ENCODE assay signal across 1 cellular context in genomic region chr12:4648499-4649357, GRCh38.
A peak's percentile ranks its signal among the peaks of the same experiment; 100 is the strongest.
TF ChIP-seq lines count a peak whose summit lies in the region.

AKAP3 (minus strand) TSS chr12:4649051; CDS start chr12:4638196, 10,855 bp downstream.
NDUFA9 (plus strand) TSS chr12:4649114; CDS start chr12:4649127, 13 bp downstream.

TF ChIP-seq in K562, 482 proteins besides CTCF, POLR2A, EP300 and RAD21 (continued from another document and continues in another):
- TF ChIP-seq, protein P1, sequence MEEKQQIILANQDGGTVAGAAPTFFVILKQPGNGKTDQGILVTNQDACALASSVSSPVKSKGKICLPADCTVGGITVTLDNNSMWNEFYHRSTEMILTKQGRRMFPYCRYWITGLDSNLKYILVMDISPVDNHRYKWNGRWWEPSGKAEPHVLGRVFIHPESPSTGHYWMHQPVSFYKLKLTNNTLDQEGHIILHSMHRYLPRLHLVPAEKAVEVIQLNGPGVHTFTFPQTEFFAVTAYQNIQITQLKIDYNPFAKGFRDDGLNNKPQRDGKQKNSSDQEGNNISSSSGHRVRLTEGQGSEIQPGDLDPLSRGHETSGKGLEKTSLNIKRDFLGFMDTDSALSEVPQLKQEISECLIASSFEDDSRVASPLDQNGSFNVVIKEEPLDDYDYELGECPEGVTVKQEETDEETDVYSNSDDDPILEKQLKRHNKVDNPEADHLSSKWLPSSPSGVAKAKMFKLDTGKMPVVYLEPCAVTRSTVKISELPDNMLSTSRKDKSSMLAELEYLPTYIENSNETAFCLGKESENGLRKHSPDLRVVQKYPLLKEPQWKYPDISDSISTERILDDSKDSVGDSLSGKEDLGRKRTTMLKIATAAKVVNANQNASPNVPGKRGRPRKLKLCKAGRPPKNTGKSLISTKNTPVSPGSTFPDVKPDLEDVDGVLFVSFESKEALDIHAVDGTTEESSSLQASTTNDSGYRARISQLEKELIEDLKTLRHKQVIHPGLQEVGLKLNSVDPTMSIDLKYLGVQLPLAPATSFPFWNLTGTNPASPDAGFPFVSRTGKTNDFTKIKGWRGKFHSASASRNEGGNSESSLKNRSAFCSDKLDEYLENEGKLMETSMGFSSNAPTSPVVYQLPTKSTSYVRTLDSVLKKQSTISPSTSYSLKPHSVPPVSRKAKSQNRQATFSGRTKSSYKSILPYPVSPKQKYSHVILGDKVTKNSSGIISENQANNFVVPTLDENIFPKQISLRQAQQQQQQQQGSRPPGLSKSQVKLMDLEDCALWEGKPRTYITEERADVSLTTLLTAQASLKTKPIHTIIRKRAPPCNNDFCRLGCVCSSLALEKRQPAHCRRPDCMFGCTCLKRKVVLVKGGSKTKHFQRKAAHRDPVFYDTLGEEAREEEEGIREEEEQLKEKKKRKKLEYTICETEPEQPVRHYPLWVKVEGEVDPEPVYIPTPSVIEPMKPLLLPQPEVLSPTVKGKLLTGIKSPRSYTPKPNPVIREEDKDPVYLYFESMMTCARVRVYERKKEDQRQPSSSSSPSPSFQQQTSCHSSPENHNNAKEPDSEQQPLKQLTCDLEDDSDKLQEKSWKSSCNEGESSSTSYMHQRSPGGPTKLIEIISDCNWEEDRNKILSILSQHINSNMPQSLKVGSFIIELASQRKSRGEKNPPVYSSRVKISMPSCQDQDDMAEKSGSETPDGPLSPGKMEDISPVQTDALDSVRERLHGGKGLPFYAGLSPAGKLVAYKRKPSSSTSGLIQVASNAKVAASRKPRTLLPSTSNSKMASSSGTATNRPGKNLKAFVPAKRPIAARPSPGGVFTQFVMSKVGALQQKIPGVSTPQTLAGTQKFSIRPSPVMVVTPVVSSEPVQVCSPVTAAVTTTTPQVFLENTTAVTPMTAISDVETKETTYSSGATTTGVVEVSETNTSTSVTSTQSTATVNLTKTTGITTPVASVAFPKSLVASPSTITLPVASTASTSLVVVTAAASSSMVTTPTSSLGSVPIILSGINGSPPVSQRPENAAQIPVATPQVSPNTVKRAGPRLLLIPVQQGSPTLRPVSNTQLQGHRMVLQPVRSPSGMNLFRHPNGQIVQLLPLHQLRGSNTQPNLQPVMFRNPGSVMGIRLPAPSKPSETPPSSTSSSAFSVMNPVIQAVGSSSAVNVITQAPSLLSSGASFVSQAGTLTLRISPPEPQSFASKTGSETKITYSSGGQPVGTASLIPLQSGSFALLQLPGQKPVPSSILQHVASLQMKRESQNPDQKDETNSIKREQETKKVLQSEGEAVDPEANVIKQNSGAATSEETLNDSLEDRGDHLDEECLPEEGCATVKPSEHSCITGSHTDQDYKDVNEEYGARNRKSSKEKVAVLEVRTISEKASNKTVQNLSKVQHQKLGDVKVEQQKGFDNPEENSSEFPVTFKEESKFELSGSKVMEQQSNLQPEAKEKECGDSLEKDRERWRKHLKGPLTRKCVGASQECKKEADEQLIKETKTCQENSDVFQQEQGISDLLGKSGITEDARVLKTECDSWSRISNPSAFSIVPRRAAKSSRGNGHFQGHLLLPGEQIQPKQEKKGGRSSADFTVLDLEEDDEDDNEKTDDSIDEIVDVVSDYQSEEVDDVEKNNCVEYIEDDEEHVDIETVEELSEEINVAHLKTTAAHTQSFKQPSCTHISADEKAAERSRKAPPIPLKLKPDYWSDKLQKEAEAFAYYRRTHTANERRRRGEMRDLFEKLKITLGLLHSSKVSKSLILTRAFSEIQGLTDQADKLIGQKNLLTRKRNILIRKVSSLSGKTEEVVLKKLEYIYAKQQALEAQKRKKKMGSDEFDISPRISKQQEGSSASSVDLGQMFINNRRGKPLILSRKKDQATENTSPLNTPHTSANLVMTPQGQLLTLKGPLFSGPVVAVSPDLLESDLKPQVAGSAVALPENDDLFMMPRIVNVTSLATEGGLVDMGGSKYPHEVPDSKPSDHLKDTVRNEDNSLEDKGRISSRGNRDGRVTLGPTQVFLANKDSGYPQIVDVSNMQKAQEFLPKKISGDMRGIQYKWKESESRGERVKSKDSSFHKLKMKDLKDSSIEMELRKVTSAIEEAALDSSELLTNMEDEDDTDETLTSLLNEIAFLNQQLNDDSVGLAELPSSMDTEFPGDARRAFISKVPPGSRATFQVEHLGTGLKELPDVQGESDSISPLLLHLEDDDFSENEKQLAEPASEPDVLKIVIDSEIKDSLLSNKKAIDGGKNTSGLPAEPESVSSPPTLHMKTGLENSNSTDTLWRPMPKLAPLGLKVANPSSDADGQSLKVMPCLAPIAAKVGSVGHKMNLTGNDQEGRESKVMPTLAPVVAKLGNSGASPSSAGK (IDR thresholded peaks at IDR 0.05) = 0 out of 2 replicates have a peak, but pooled peaks have one; percentile 41
- TF ChIP-seq NRF1 (conservative IDR thresholded peaks at IDR 0.05 in 1 of 2, IDR thresholded peaks at IDR 0.05 in 1 of 2) (peak; percentile 82 to 85), KAT8 (IDR thresholded peaks at IDR 0.05; ENCODE audit: low read depth) (no peak), TAF1 (IDR thresholded peaks at IDR 0.05; ENCODE audit: control insufficient read depth, extremely low read depth, insufficient read depth, low read length, severe bottlenecking) (peak; percentile 93), SP2 (IDR thresholded peaks at IDR 0.05; ENCODE audit: extremely low read depth, low read depth, low read length, poor library complexity, severe bottlenecking) (no peak), MXI1 (IDR thresholded peaks at IDR 0.05; ENCODE audit: low read depth, low read length) (0 out of 2 replicates have a peak, but pooled peaks have one; percentile 19), YY1 (IDR thresholded peaks at IDR 0.05; ENCODE audit: borderline replicate concordance in 1 of 3, control insufficient read depth in 1 of 3, extremely low read depth in 1 of 3, insufficient read depth in 3 of 3, insufficient read length in 1 of 3, insufficient replicate concordance in 2 of 3, low read depth in 1 of 3, low read length in 2 of 3) (peak; percentile 71 to 98 (median 95)), ZNF407 (IDR thresholded peaks at IDR 0.05; ENCODE audit: low read depth) (peak; percentile 94), RNF2 (IDR thresholded peaks at IDR 0.05) (no peak)
- TF ChIP-seq, protein P2, sequence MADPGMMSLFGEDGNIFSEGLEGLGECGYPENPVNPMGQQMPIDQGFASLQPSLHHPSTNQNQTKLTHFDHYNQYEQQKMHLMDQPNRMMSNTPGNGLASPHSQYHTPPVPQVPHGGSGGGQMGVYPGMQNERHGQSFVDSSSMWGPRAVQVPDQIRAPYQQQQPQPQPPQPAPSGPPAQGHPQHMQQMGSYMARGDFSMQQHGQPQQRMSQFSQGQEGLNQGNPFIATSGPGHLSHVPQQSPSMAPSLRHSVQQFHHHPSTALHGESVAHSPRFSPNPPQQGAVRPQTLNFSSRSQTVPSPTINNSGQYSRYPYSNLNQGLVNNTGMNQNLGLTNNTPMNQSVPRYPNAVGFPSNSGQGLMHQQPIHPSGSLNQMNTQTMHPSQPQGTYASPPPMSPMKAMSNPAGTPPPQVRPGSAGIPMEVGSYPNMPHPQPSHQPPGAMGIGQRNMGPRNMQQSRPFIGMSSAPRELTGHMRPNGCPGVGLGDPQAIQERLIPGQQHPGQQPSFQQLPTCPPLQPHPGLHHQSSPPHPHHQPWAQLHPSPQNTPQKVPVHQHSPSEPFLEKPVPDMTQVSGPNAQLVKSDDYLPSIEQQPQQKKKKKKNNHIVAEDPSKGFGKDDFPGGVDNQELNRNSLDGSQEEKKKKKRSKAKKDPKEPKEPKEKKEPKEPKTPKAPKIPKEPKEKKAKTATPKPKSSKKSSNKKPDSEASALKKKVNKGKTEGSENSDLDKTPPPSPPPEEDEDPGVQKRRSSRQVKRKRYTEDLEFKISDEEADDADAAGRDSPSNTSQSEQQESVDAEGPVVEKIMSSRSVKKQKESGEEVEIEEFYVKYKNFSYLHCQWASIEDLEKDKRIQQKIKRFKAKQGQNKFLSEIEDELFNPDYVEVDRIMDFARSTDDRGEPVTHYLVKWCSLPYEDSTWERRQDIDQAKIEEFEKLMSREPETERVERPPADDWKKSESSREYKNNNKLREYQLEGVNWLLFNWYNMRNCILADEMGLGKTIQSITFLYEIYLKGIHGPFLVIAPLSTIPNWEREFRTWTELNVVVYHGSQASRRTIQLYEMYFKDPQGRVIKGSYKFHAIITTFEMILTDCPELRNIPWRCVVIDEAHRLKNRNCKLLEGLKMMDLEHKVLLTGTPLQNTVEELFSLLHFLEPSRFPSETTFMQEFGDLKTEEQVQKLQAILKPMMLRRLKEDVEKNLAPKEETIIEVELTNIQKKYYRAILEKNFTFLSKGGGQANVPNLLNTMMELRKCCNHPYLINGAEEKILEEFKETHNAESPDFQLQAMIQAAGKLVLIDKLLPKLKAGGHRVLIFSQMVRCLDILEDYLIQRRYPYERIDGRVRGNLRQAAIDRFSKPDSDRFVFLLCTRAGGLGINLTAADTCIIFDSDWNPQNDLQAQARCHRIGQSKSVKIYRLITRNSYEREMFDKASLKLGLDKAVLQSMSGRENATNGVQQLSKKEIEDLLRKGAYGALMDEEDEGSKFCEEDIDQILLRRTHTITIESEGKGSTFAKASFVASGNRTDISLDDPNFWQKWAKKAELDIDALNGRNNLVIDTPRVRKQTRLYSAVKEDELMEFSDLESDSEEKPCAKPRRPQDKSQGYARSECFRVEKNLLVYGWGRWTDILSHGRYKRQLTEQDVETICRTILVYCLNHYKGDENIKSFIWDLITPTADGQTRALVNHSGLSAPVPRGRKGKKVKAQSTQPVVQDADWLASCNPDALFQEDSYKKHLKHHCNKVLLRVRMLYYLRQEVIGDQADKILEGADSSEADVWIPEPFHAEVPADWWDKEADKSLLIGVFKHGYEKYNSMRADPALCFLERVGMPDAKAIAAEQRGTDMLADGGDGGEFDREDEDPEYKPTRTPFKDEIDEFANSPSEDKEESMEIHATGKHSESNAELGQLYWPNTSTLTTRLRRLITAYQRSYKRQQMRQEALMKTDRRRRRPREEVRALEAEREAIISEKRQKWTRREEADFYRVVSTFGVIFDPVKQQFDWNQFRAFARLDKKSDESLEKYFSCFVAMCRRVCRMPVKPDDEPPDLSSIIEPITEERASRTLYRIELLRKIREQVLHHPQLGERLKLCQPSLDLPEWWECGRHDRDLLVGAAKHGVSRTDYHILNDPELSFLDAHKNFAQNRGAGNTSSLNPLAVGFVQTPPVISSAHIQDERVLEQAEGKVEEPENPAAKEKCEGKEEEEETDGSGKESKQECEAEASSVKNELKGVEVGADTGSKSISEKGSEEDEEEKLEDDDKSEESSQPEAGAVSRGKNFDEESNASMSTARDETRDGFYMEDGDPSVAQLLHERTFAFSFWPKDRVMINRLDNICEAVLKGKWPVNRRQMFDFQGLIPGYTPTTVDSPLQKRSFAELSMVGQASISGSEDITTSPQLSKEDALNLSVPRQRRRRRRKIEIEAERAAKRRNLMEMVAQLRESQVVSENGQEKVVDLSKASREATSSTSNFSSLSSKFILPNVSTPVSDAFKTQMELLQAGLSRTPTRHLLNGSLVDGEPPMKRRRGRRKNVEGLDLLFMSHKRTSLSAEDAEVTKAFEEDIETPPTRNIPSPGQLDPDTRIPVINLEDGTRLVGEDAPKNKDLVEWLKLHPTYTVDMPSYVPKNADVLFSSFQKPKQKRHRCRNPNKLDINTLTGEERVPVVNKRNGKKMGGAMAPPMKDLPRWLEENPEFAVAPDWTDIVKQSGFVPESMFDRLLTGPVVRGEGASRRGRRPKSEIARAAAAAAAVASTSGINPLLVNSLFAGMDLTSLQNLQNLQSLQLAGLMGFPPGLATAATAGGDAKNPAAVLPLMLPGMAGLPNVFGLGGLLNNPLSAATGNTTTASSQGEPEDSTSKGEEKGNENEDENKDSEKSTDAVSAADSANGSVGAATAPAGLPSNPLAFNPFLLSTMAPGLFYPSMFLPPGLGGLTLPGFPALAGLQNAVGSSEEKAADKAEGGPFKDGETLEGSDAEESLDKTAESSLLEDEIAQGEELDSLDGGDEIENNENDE (IDR thresholded peaks at IDR 0.05; ENCODE audit: low read depth, low read length) = no peak
